11 cellular contexts compared by ENCODE assay signal in the genomic region with DNA sequence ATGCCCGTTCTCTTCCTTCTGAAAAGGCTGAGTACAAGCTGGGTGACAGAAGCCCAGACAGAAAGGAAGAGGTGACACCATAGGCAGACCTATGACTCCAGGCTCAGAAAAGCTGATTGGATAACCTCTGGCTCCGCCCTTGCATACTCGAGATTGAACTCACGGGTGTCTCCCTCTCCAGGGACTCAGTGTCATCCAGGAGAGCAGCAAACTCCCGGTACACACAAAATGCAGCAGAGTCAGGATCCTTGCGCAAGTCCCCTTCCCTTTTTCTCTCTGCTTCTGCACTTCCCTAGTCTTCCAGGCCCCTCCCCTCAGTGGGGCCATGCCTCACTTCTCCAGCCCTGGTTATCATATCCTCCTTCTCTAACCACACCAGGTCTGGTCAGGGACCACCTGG. TPM values are rescaled to one million over a fixed set of nuclear protein-coding genes. Genes with fewer than 3 reads are reported as not detected.
DNase-seq lines count a peak whose midpoint lies in the region; ATAC-seq, FAIRE-seq and TF ChIP-seq lines count a peak whose summit lies in the region.
"Had no signal": no experiment of that assay in that cellular context is flagged by ENCODE, and none has a peak within 500 bp of the region (broad histone marks: within the 10 kb centered on the region; RNA-seq: fewer than 3 reads in every experiment).

No MANE protein-coding gene starts in this region.

- no peak for TF ChIP-seq POLR2A in HepG2 (IDR thresholded peaks at IDR 0.05; ENCODE audit: insufficient read depth in 1 of 2, low read depth in 2 of 2, low read length in 2 of 2)

- H3K27ac Mint-ChIP-seq in GM23338 = no peak overlapping the region

- H3K9me3 ChIP-seq in HepG2 (ENCODE audit: low read length) = no peaks in the 10 kb centered on the region

- H3K4me3 Mint-ChIP-seq in GM23338 = no peak overlapping the region

- WGBS in HepG2 (ENCODE audit: low lambda C conversion rate) = 17% methylated on average over 3 of the region's 6 CpGs

- peak overlapping the region; percentile 35; the same call in 1 of the 2 replicates for H3K4me3 ChIP-seq in GM23338
- H3K4me3 ChIP-seq in HepG2 (replicated peaks in 1 of 3; ENCODE audit: insufficient read depth in 1 of 3, low read depth in 2 of 3, low read length in 3 of 3) = no peak overlapping the region

- TF ChIP-seq EP300 in HepG2 (IDR thresholded peaks at IDR 0.05; ENCODE audit: low read depth in 2 of 2, low read length in 2 of 2) (no peak), HepG2 (CRISPR knock-in tag; IDR thresholded peaks at IDR 0.05; ENCODE audit: borderline replicate concordance) (no peak)

- H3K27me3 ChIP-seq in GM23338 (ENCODE audit: insufficient read depth) (peaks cover 47% of the 10 kb centered on the region), HepG2 (ENCODE audit: control insufficient read depth in 1 of 2, insufficient read depth in 2 of 2, low read length in 2 of 2) (peaks cover 4 to 43% of the 10 kb centered on the region in 2 experiments; a peak in 4 of 5 replicates)

- CTCF ChIA-PET in HepG2 (lab: Yijun Ruan, JAX; ENCODE audit: low intra/inter-chr PET ratio, low total read pairs) = no interaction called here

- FAIRE-seq in HepG2 (lab: Jason Lieb, UNC) = no peak

- no peak overlapping the region for H3K9ac ChIP-seq in HepG2 (ENCODE audit: insufficient read depth, low read depth, low read length)

- POLR2A ChIA-PET in HepG2 (lab: Yijun Ruan, JAX) = no interaction called here

- in situ Hi-C loops in HepG2 (cut with HindIII; ENCODE audit: extremely low pct_ligation_motif_present, low pct_unique_long_range_greater_than_20kb) = loop anchor here (25.0 kb wide), 1 partner anchor 344 kb away; no protein-coding TSS in a partner anchor

- 0 out of 2 replicates have a peak, but pooled peaks cover 3% of the 10 kb centered on the region for H4K20me1 ChIP-seq in GM23338 (replicated peaks; ENCODE audit: insufficient read depth)
- H4K20me1 ChIP-seq in HepG2 (ENCODE audit: insufficient read depth, low read length) = no peaks in the 10 kb centered on the region

- H3K27ac ChIP-seq in GM23338 (ENCODE audit: low read depth) = no peak overlapping the region
- H3K27ac ChIP-seq in HepG2 (ENCODE audit: extremely low read length, insufficient read depth, low read length) = no peak overlapping the region

- H2AFZ ChIP-seq in GM23338 = peak overlapping the region; percentile 66; the same call in 1 of the 2 replicates
- H2AFZ ChIP-seq in HepG2 (ENCODE audit: low read length) = no peak overlapping the region

- DNase-seq in COLO668 (lab: John Stamatoyannopoulos, UW; ENCODE audit: unreplicated experiment) (peak; percentile 8), GM23338 (ENCODE audit: low spot score) (no peak), SKM-1 (lab: John Stamatoyannopoulos, UW; ENCODE audit: unreplicated experiment) (peak; percentile 92), HepG2 (ENCODE audit: low spot score) (no peak), 8988T (no peak), T-helper 9 cell (no peak)
- DNase-seq: activated gamma-delta T cell; stimulated activated naive CD4-positive, alpha-beta T cell had no signal

- TF ChIP-seq CTCF in GM23338 (conservative IDR thresholded peaks at IDR 0.05; ENCODE audit: low read depth in 2 of 2) = no peak
- no peak for TF ChIP-seq CTCF in HepG2 (CRISPR knock-in tag; IDR thresholded peaks at IDR 0.05)

- peak overlapping the region; percentile 62 for H3K4me2 ChIP-seq in GM23338
- no peak overlapping the region for H3K4me2 ChIP-seq in HepG2 (ENCODE audit: low read depth, low read length)

- H3K4me1 Mint-ChIP-seq in GM23338 = peaks cover 20% of the 10 kb centered on the region

- peaks cover 27% of the 10 kb centered on the region for H3K27me3 Mint-ChIP-seq in GM23338 (ENCODE audit: insufficient read depth, low read depth, poor library complexity)

- no peaks in the 10 kb centered on the region for H3K79me2 ChIP-seq in GM23338 (replicated peaks; ENCODE audit: insufficient read depth)
- no peaks in the 10 kb centered on the region for H3K79me2 ChIP-seq in HepG2 (ENCODE audit: insufficient read depth, low read length)

- H3K36me3 ChIP-seq in GM23338 (ENCODE audit: insufficient read depth) (no peaks in the 10 kb centered on the region), HepG2 (replicated peaks in 1 of 2; ENCODE audit: control insufficient read depth in 1 of 2, insufficient read depth in 2 of 2, low read length in 2 of 2) (no peaks in the 10 kb centered on the region)

- no peaks in the 10 kb centered on the region for H3K36me3 Mint-ChIP-seq in GM23338 (ENCODE audit: low read depth)

- no peak for ATAC-seq in GM23338
- ATAC-seq in HepG2 = no peak
- no peak for ATAC-seq in GM21723 (IDR thresholded peaks at IDR 0.05; ENCODE audit: unreplicated experiment)
- ATAC-seq in HG03520 (IDR thresholded peaks at IDR 0.05; ENCODE audit: unreplicated experiment) = no peak

- no peaks in the 10 kb centered on the region for H3K9me2 ChIP-seq in GM23338 (ENCODE audit: insufficient read depth)

- TF ChIP-seq RAD21 in HepG2 (CRISPR knock-in tag; IDR thresholded peaks at IDR 0.05) = no peak

- H3K4me1 ChIP-seq in GM23338 (ENCODE audit: insufficient read depth) = peaks cover 18% of the 10 kb centered on the region; the same call in 1 of the 2 replicates
- peaks cover 11% of the 10 kb centered on the region; the same call in 1 of the 2 replicates for H3K4me1 ChIP-seq in HepG2 (ENCODE audit: insufficient read depth, low read length)

- H3F3A ChIP-seq in GM23338 (replicated peaks; ENCODE audit: low read depth) = no peaks in the 10 kb centered on the region

- intact Hi-C loops in HepG2 (cut with micrococcal nuclease; ENCODE audit: unreplicated experiment) = no loop called here

- no TSS peak for BruUV-seq in HepG2 (replicated peaks; lab: Mats Ljungman, UMichigan)

- H3K9me3 Mint-ChIP-seq in GM23338 = no peaks in the 10 kb centered on the region

RNA-seq across cellular contexts. Expression of a gene that starts 9.8 kb away (rescaled TPM):
- 1.7 and 3.0 TPM in 2 replicates for total RNA-seq in GM23338 (2014; rRNA removed; shearing (Covaris generic))
- 0.16 and 0.45 TPM in 2 replicates for polyA plus RNA-seq in GM23338 (2016; fragmentation: Nextera tagmentation; extraction: Ambion mirVana)
- 0.04 TPM in 1 of 2 replicates, not detected in the other for total RNA-seq in HepG2 (2016; rRNA removed; fragmentation: Illumina TruSeq; extraction: Trizol)
- not detected in 2 replicates for total RNA-seq in HepG2 (2016; cell fraction: cytosol; rRNA removed; fragmentation: Illumina TruSeq; extraction: Trizol; ENCODE audit: low read depth)
- total RNA-seq in HepG2 (2016; cell fraction: insoluble cytoplasmic fraction; rRNA removed; fragmentation: Illumina TruSeq; extraction: Trizol) = 0.19 TPM in 1 of 2 replicates, not detected in the other
- total RNA-seq in HepG2 (2016; cell fraction: membrane; rRNA removed; fragmentation: Illumina TruSeq; extraction: Trizol) = 0.03 TPM in 1 of 2 replicates, not detected in the other
- not detected in 2 replicates for total RNA-seq in HepG2 (2016; cell fraction: nucleus; rRNA removed; fragmentation: Illumina TruSeq; extraction: Trizol)
- 0.29 and 0.38 TPM in 2 replicates for polyA plus RNA-seq in HepG2 (2011; rRNA removed)
- polyA plus RNA-seq in HepG2 (2011; cell fraction: cytosol; rRNA removed) = 0.13 and 0.19 TPM in 2 replicates
- polyA plus RNA-seq in HepG2 (2011; cell fraction: nucleus; rRNA removed) = 0.64 and 0.72 TPM in 2 replicates
- polyA plus RNA-seq in HepG2 (2012) = 0.07 TPM in 2 replicates
- not detected in 2 replicates for polyA plus RNA-seq in HepG2 (2016; cell fraction: cytosol; fragmentation: Illumina TruSeq; extraction: Trizol; ENCODE audit: low read depth)
- 0.20 TPM in 1 of 2 replicates, not detected in the other for polyA plus RNA-seq in HepG2 (2016; cell fraction: insoluble cytoplasmic fraction; fragmentation: Illumina TruSeq; extraction: Trizol; ENCODE audit: low read depth)
- 0.16 TPM in 1 of 2 replicates, not detected in the other for polyA plus RNA-seq in HepG2 (2016; cell fraction: membrane; fragmentation: Illumina TruSeq; extraction: Trizol; ENCODE audit: low read depth)
- 0.17 and 0.42 TPM in 2 replicates for polyA plus RNA-seq in HepG2 (2016; cell fraction: nucleus; fragmentation: Illumina TruSeq; extraction: Trizol; ENCODE audit: insufficient read depth, low read depth)
- 0.18 TPM in 1 of 2 replicates, not detected in the other for polyA minus RNA-seq in HepG2 (2011; rRNA and poly(A)+ RNA removed; ENCODE audit: low replicate concordance)
- polyA minus RNA-seq in HepG2 (2011; cell fraction: cytosol; rRNA and poly(A)+ RNA removed) = not detected in 2 replicates
- polyA minus RNA-seq in HepG2 (2011; cell fraction: nucleus; rRNA and poly(A)+ RNA removed) = 0.39 and 0.75 TPM in 2 replicates

RNA-seq across cellular contexts. Expression of a gene that starts 33.6 kb away (rescaled TPM):
- total RNA-seq in GM23338 (2014; rRNA removed; shearing (Covaris generic)) = 0.03 and 0.04 TPM in 2 replicates
- 0.09 TPM in 1 of 2 replicates, not detected in the other for polyA plus RNA-seq in GM23338 (2016; fragmentation: Nextera tagmentation; extraction: Ambion mirVana)
- total RNA-seq in HepG2 (2016; rRNA removed; fragmentation: Illumina TruSeq; extraction: Trizol) = 0.02 TPM in 1 of 2 replicates, not detected in the other
- not detected in 2 replicates for total RNA-seq in HepG2 (2016; cell fraction: cytosol; rRNA removed; fragmentation: Illumina TruSeq; extraction: Trizol; ENCODE audit: low read depth)
- total RNA-seq in HepG2 (2016; cell fraction: insoluble cytoplasmic fraction; rRNA removed; fragmentation: Illumina TruSeq; extraction: Trizol) = 0.02 TPM in 1 of 2 replicates, not detected in the other
- not detected in 2 replicates for total RNA-seq in HepG2 (2016; cell fraction: membrane; rRNA removed; fragmentation: Illumina TruSeq; extraction: Trizol)
- not detected in 2 replicates for total RNA-seq in HepG2 (2016; cell fraction: nucleus; rRNA removed; fragmentation: Illumina TruSeq; extraction: Trizol)
- polyA plus RNA-seq in HepG2 (2011; rRNA removed) = 0.01 TPM in 2 replicates
- polyA plus RNA-seq in HepG2 (2011; cell fraction: cytosol; rRNA removed) = 0.01 and 0.03 TPM in 2 replicates
- 0.02 and 0.03 TPM in 2 replicates for polyA plus RNA-seq in HepG2 (2011; cell fraction: nucleus; rRNA removed)
- polyA plus RNA-seq in HepG2 (2012) = 0.03 TPM in 1 of 2 replicates, not detected in the other
- not detected in 2 replicates for polyA plus RNA-seq in HepG2 (2016; cell fraction: cytosol; fragmentation: Illumina TruSeq; extraction: Trizol; ENCODE audit: low read depth)
- polyA plus RNA-seq in HepG2 (2016; cell fraction: insoluble cytoplasmic fraction; fragmentation: Illumina TruSeq; extraction: Trizol; ENCODE audit: low read depth) = 0.03 TPM in 1 of 2 replicates, not detected in the other
- not detected in 2 replicates for polyA plus RNA-seq in HepG2 (2016; cell fraction: membrane; fragmentation: Illumina TruSeq; extraction: Trizol; ENCODE audit: low read depth)
- polyA plus RNA-seq in HepG2 (2016; cell fraction: nucleus; fragmentation: Illumina TruSeq; extraction: Trizol; ENCODE audit: insufficient read depth, low read depth) = not detected in 2 replicates
- polyA minus RNA-seq in HepG2 (2011; rRNA and poly(A)+ RNA removed; ENCODE audit: low replicate concordance) = not detected in 2 replicates
- not detected in 2 replicates for polyA minus RNA-seq in HepG2 (2011; cell fraction: cytosol; rRNA and poly(A)+ RNA removed)
- polyA minus RNA-seq in HepG2 (2011; cell fraction: nucleus; rRNA and poly(A)+ RNA removed) = not detected in 2 replicates
- total RNA-seq: T-helper 2 cell treated with Interferon-gamma antibody and Interleukin-4, amounts not matched to agents 100 ng/mL and 5 ng/mL, for 36 hours had no signal

RNA-seq across cellular contexts. Expression of a gene that starts 56.0 kb away (rescaled TPM):
- total RNA-seq in GM23338 (2014; rRNA removed; shearing (Covaris generic)) = not detected in 2 replicates
- polyA plus RNA-seq in GM23338 (2016; fragmentation: Nextera tagmentation; extraction: Ambion mirVana) (not detected in 2 replicates), HepG2 (2011; rRNA removed) (0.04 TPM in 1 of 2 replicates, not detected in the other)
- not detected in 2 replicates for total RNA-seq in HepG2 (2016; rRNA removed; fragmentation: Illumina TruSeq; extraction: Trizol)
- not detected in 2 replicates for total RNA-seq in HepG2 (2016; cell fraction: cytosol; rRNA removed; fragmentation: Illumina TruSeq; extraction: Trizol; ENCODE audit: low read depth)
- total RNA-seq in HepG2 (2016; cell fraction: insoluble cytoplasmic fraction; rRNA removed; fragmentation: Illumina TruSeq; extraction: Trizol) = not detected in 2 replicates
- total RNA-seq in HepG2 (2016; cell fraction: membrane; rRNA removed; fragmentation: Illumina TruSeq; extraction: Trizol) = not detected in 2 replicates
- not detected in 2 replicates for total RNA-seq in HepG2 (2016; cell fraction: nucleus; rRNA removed; fragmentation: Illumina TruSeq; extraction: Trizol)
- polyA plus RNA-seq in HepG2 (2011; cell fraction: cytosol; rRNA removed) = 0.01 TPM in 1 of 2 replicates, not detected in the other
- polyA plus RNA-seq in HepG2 (2011; cell fraction: nucleus; rRNA removed) = 0.05 TPM in 2 replicates
- polyA plus RNA-seq in HepG2 (2012) = not detected in 2 replicates
- polyA plus RNA-seq in HepG2 (2016; cell fraction: cytosol; fragmentation: Illumina TruSeq; extraction: Trizol; ENCODE audit: low read depth) = not detected in 2 replicates
- polyA plus RNA-seq in HepG2 (2016; cell fraction: insoluble cytoplasmic fraction; fragmentation: Illumina TruSeq; extraction: Trizol; ENCODE audit: low read depth) = not detected in 2 replicates
- polyA plus RNA-seq in HepG2 (2016; cell fraction: membrane; fragmentation: Illumina TruSeq; extraction: Trizol; ENCODE audit: low read depth) = not detected in 2 replicates
- polyA plus RNA-seq in HepG2 (2016; cell fraction: nucleus; fragmentation: Illumina TruSeq; extraction: Trizol; ENCODE audit: insufficient read depth, low read depth) = not detected in 2 replicates
- 0.04 TPM in 1 of 2 replicates, not detected in the other for polyA minus RNA-seq in HepG2 (2011; rRNA and poly(A)+ RNA removed; ENCODE audit: low replicate concordance)
- polyA minus RNA-seq in HepG2 (2011; cell fraction: cytosol; rRNA and poly(A)+ RNA removed) = not detected in 2 replicates
- not detected in 2 replicates for polyA minus RNA-seq in HepG2 (2011; cell fraction: nucleus; rRNA and poly(A)+ RNA removed)

Comparison
In these comparisons a context has a peak if more than half of its experiments do, and no peak if none do; other contexts are left out.
1. DNase-seq: peak in COLO668 (single experiment) and SKM-1 (single experiment); none in GM23338 (single experiment), HepG2 (single experiment), 8988T (single experiment) and T-helper 9 cell (single experiment).